ENCODE assay signal across 8 cellular contexts in the genomic region with DNA sequence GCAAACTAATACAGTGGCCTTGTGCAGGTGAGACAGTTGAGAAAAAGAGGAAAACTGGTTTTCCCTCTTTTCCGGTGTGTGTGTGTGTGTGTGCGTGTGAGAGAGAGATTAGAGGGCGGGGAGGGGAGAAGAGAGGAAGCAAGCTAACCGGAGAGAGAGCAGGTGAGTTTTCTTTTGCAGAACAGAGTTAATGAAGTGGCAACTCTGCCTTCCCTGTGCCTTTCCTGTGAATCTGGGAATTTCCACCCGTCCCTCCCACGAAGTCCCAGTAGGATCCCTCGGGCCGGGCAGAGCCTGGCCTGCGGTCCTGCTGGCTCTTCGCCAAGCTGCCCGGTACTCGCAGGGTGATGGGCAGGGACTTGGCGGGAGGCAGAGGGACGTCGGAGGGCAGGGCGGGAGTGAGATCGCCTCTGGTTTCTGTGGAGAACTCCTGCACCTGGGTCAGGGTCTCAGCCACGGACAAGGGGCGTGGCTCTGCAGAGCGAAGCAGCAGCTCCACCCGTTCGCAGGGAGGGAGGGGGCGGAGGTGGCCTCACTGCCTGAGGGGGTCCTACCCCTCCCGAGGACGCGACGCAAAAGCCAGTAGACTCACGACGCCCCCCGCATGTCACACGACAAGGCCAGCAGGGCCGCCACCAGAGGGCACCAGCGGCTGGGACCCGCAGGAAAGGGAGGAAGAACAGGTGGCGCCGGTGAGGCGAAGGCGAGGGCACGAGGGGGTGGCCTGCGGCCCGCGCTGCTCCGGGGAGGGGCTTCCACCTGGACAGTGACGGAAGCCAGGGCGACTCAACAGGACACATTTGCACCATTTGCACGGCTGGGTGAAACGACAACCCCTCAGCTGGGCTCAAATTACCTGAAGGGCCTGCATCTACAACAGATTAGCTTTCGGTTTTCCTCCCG. TPM values are rescaled to one million over a fixed set of nuclear protein-coding genes. Genes with fewer than 3 reads are reported as not detected.
DNase-seq lines count a peak whose midpoint lies in the region; ATAC-seq and TF ChIP-seq lines count a peak whose summit lies in the region.

No MANE protein-coding gene starts in this region.

- H3K4me3 ChIP-seq in epithelial cell of esophagus (ENCODE audit: low read length): peak overlapping the region; percentile 56

- H3K9me3 Mint-ChIP-seq in stimulated activated memory B cell treated with anti-CD40 and anti-IgM and Interleukin-4, amounts not matched to agents 10 μg/mL and 1 μg/mL and 100 μg/mL, for 72 hours: peaks cover 6% of the 10 kb centered on the region

- DNase-seq in DMS153 treated with DMSO at 0.1 percent for 48 hours (lab: John Stamatoyannopoulos, UW; ENCODE audit: unreplicated experiment): peak; percentile 58
- DNase-seq in NCI-H748 (lab: John Stamatoyannopoulos, UW; ENCODE audit: unreplicated experiment): peak; percentile 100
- peak; percentile 31 for DNase-seq in activated CD8-positive, alpha-beta memory T cell treated with anti-CD3 and anti-CD28 coated beads, Interleukin-2, amount 50 U/mL, for 1 hour (ENCODE audit: extremely low read depth)
- peak; percentile 45 for DNase-seq in epithelial cell of esophagus (ENCODE audit: low read depth)
- DNase-seq in myocyte (ENCODE audit: low read depth): peak; percentile 44

- peaks cover 18% of the 10 kb centered on the region for H3K4me1 Mint-ChIP-seq in stimulated activated memory B cell treated with anti-CD40 and anti-IgM and Interleukin-4, amounts not matched to agents 10 μg/mL and 1 μg/mL and 100 μg/mL, for 72 hours

- H3K27me3 Mint-ChIP-seq in stimulated activated memory B cell treated with anti-CD40 and anti-IgM and Interleukin-4, amounts not matched to agents 10 μg/mL and 1 μg/mL and 100 μg/mL, for 72 hours: no peaks in the 10 kb centered on the region

- no peaks in the 10 kb centered on the region for H3K36me3 Mint-ChIP-seq in stimulated activated memory B cell treated with anti-CD40 and anti-IgM and Interleukin-4, amounts not matched to agents 10 μg/mL and 1 μg/mL and 100 μg/mL, for 72 hours

- TF ChIP-seq CTCF in epithelial cell of esophagus (IDR thresholded peaks at IDR 0.05; ENCODE audit: insufficient read depth, low read depth, low read length, missing control alignments): peak; percentile 66

- peak overlapping the region; percentile 77 for H3K4me3 Mint-ChIP-seq in stimulated activated memory B cell treated with anti-CD40 and anti-IgM and Interleukin-4, amounts not matched to agents 10 μg/mL and 1 μg/mL and 100 μg/mL, for 72 hours

- peak overlapping the region; percentile 60 for H3K27ac Mint-ChIP-seq in stimulated activated memory B cell treated with anti-CD40 and anti-IgM and Interleukin-4, amounts not matched to agents 10 μg/mL and 1 μg/mL and 100 μg/mL, for 72 hours

- ATAC-seq in HG03097 (IDR thresholded peaks at IDR 0.05; ENCODE audit: low FRiP score, unreplicated experiment) (peak; percentile 61), GM18519 (IDR thresholded peaks at IDR 0.05; ENCODE audit: low FRiP score, unreplicated experiment) (no peak)
- ATAC-seq in stimulated activated memory B cell treated with anti-CD40 and anti-IgM and Interleukin-4, amounts not matched to agents 10 μg/mL and 1 μg/mL and 100 μg/mL, for 72 hours: peak; percentile 89

RNA-seq across cellular contexts. Expression of a gene that starts 51.2 kb away (rescaled TPM):
- total RNA-seq in myocyte: 8.1 and 8.8 TPM in 2 replicates
- 2.0 TPM for polyA plus RNA-seq in myocyte (2012)

RNA-seq across cellular contexts. Expression of a gene that starts 59.2 kb away (rescaled TPM):
- total RNA-seq in myocyte: 13.8 and 20.4 TPM in 2 replicates
- polyA plus RNA-seq in myocyte (2012): 13.4 TPM

Comparison
In these comparisons a context has a peak if more than half of its experiments do, and no peak if none do; other contexts are left out.
1. DNase-seq: peak in every context shown above with its lines; median percentile 100 in NCI-H748; 58 in DMS153 treated with DMSO at 0.1 percent for 48 hours; 45 in epithelial cell of esophagus; 44 in myocyte; 31 in activated CD8-positive, alpha-beta memory T cell treated with anti-CD3 and anti-CD28 coated beads, Interleukin-2, amount 50 U/mL, for 1 hour.